Comparison of ENCODE assay signal across 7 cellular contexts in the genomic region with DNA sequence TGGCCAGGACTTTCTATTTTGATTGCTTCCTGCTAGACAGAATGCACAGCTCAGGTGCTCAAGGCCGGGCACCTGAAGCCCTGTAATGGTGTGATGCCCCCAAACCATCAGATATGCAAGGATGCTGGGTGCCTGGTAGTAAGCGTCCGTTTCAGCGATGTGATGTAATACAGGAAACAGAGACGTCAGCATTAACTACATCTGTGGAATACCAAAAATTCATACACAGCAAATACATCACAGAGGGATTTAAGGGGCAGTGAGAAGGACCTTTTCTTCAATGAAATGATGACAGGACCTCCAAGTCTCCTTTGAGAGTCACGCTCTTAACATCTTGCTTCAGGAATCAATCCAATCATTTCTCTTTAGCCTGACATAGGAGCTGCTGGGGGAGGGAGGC.
"Had no signal": no experiment of that assay in that cellular context is flagged by ENCODE, and none has a peak within 500 bp of the region (broad histone marks: within the 10 kb centered on the region; RNA-seq: fewer than 3 reads in every experiment).

No MANE protein-coding gene starts in this region.

- H2AFZ ChIP-seq: GM23338 had no signal

- FAIRE-seq: H1, H54 had no signal

- H3K4me2 ChIP-seq: GM23338 had no signal

- ATAC-seq: GM23338 had no signal

- H3K4me3 ChIP-seq: GM23338 had no signal

- DNase-seq: H9, HCEC 1CT, KG1 had no signal

- H3K27ac ChIP-seq: HL-60 had no signal
